Comparison of ENCODE assay signal across 17 cellular contexts in the genomic region with DNA sequence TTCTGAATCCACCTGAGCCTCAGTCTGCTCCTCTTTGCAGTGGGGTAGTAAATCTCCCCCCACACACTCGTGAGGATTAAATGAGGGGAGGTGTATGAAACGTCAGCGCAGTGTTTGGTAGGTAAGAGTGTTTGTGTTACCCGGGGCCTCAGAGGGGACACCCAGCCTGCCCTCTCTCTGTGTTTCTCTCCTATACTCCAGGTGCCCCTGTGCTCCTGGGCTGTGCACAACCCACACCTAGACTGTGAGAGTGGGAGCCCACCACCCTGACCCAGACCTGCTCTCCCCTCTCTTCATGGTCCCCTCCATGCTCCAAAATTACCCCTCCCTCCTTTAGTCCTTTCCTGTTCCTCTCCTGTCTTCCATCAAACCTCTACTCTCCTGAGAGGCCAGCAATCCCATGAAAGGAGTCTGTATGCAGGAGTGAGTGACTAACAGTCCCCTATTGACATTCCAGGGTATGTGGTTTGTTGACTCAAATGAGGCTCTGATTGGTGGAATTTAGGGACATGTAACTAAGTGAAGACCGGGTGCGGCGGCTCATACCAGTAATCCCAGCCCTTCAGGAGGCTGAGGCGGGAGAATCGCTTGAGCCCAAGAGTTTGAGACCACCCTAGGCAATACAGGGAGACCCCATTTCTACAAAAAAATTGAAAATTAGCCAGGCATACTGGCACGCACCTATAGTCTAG. TPM values are rescaled to one million over a fixed set of nuclear protein-coding genes. Genes with fewer than 3 reads are reported as not detected.
DNase-seq lines count a peak whose midpoint lies in the region; ATAC-seq and TF ChIP-seq lines count a peak whose summit lies in the region.
"Had no signal": no experiment of that assay in that cellular context is flagged by ENCODE, and none has a peak within 500 bp of the region (broad histone marks: within the 10 kb centered on the region; RNA-seq: fewer than 3 reads in every experiment).

No MANE protein-coding gene starts in this region.

- H3K9ac ChIP-seq in NT2/D1 (ENCODE audit: insufficient read length, low read depth): no peak overlapping the region
- H3K9ac ChIP-seq: SK-N-SH had no signal

- peaks cover 7% of the 10 kb centered on the region for H3K4me1 ChIP-seq in NT2/D1 (ENCODE audit: insufficient read depth, insufficient read length)

- ATAC-seq in GM18873 (IDR thresholded peaks at IDR 0.05; ENCODE audit: low FRiP score, unreplicated experiment): no peak
- ATAC-seq: activated T-helper 17 cell treated with anti-CD3 and anti-CD28 coated beads, Interleukin-2, amount 50 U/mL, for 72 hours; esophagus mucosa had no signal

- intact Hi-C loops in posterior vena cava (cut with DNase I): no loop called here

- H3K9me3 ChIP-seq in NT2/D1 (ENCODE audit: insufficient read depth, low read length): no peaks in the 10 kb centered on the region
- H3K9me3 ChIP-seq: neutrophil, SK-N-SH had no signal

- no peaks in the 10 kb centered on the region for H3K36me3 ChIP-seq in NT2/D1 (ENCODE audit: insufficient read depth, insufficient read length, low read length)
- H3K36me3 ChIP-seq: neutrophil had no signal

- no peak for TF ChIP-seq CTCF in fibroblast of the aortic adventitia (IDR thresholded peaks at IDR 0.05; ENCODE audit: insufficient read depth, low read length)

- DNase-seq in EH (ENCODE audit: low read depth) (peak; percentile 28), NT2/D1 (ENCODE audit: low read depth, low spot score) (peak; percentile 80), fibroblast of the aortic adventitia (ENCODE audit: low read depth) (peak; percentile 5), posterior vena cava (ENCODE audit: low spot score) (peak; percentile 63), nucleus accumbens (lab: John Stamatoyannopoulos, UW) (no peak), NCI-H187 (lab: John Stamatoyannopoulos, UW) (no peak)
- DNase-seq in activated naive CD4-positive, alpha-beta T cell (lab: John Stamatoyannopoulos, UW): no peak
- DNase-seq: activated CD4-positive, alpha-beta T cell treated with anti-CD3 and anti-CD28 coated beads for 1 hour; kidney; NCI-H1105; NCI-H526 treated with DMSO at 0.1 percent for 48 hours; SK-N-SH had no signal

- H3K27me3 ChIP-seq in NT2/D1 (ENCODE audit: insufficient read depth, insufficient read length): no peaks in the 10 kb centered on the region

- H3K4me3 ChIP-seq in NT2/D1 (ENCODE audit: insufficient read length, low read depth) (no peak overlapping the region), fibroblast of the aortic adventitia (ENCODE audit: low read depth, low read length) (no peak overlapping the region)

RNA-seq across cellular contexts. Expression of a gene that starts 10.4 kb away (rescaled TPM):
- total RNA-seq in fibroblast of the aortic adventitia (ENCODE audit: low replicate concordance) (not detected in 2 replicates), posterior vena cava (not detected)
- total RNA-seq: activated T-helper 17 cell treated with anti-CD3 and anti-CD28 coated beads, Interleukin-2, amount 50 U/mL, for 72 hours; cardiac septum; esophagus mucosa; kidney had no signal

Comparison
In these comparisons a context has a peak if more than half of its experiments do, and no peak if none do; other contexts are left out.
1. DNase-seq: peak in EH (single experiment), NT2/D1 (single experiment), fibroblast of the aortic adventitia (single experiment) and posterior vena cava (single experiment); none in activated naive CD4-positive, alpha-beta T cell (0 of 4), nucleus accumbens (0 of 56) and NCI-H187 (0 of 2).